21 cellular contexts compared by ENCODE assay signal in genomic region chr11:17259931-17260499, GRCh38. TPM values are rescaled to one million over a fixed set of nuclear protein-coding genes. Genes with fewer than 3 reads are reported as not detected.
DNase-seq lines count a peak whose midpoint lies in the region; ATAC-seq, FAIRE-seq and TF ChIP-seq lines count a peak whose summit lies in the region.
"Had no signal": no experiment of that assay in that cellular context is flagged by ENCODE, and none has a peak within 500 bp of the region (broad histone marks: within the 10 kb centered on the region; RNA-seq: fewer than 3 reads in every experiment).

No MANE protein-coding gene starts in this region.

- no peak for FAIRE-seq in bronchial epithelial cell (lab: Jason Lieb, UNC)
- FAIRE-seq: A549, GM12891, GM18507, H54 had no signal

- no peaks in the 10 kb centered on the region for H3K4me1 ChIP-seq in HEK293 (ENCODE audit: control insufficient read depth, insufficient read depth, low read length)

- H3K36me3 ChIP-seq in HEK293 (ENCODE audit: control insufficient read depth in 2 of 2, insufficient read depth in 1 of 2, low read length in 2 of 2), result no peaks in the 10 kb centered on the region
- no peaks in the 10 kb centered on the region for H3K36me3 ChIP-seq in bronchial epithelial cell (ENCODE audit: control insufficient read depth, insufficient read depth, low read length)

- no peak overlapping the region for H3K4me3 ChIP-seq in HEK293 (ENCODE audit: low read depth, low read length)
- H3K4me3 ChIP-seq in bronchial epithelial cell (ENCODE audit: low read depth, low read length), result no peak overlapping the region
- no peak overlapping the region for H3K4me3 ChIP-seq in fibroblast of the aortic adventitia (ENCODE audit: low read depth, low read length)
- H3K4me3 ChIP-seq: A549 had no signal

- H3K27ac ChIP-seq in HEK293 (ENCODE audit: extremely low read depth, low read depth, low read length), result no peak overlapping the region
- H3K27ac ChIP-seq: C4-2B had no signal

- H3K4me3 Mint-ChIP-seq in activated T-helper 17 cell treated with anti-CD3 and anti-CD28 coated beads, Interleukin-2, amount 50 U/mL, for 72 hours, result no peak overlapping the region

- no peak overlapping the region for H3K27ac Mint-ChIP-seq in activated T-helper 17 cell treated with anti-CD3 and anti-CD28 coated beads, Interleukin-2, amount 50 U/mL, for 72 hours

- CTCF ChIA-PET in HEK293 (lab: Yijun Ruan, JAX), result interaction anchor here (1.5 kb wide), 1 partner anchor 30 kb away, joined by 4 read pairs; no protein-coding TSS in a partner anchor

- no peaks in the 10 kb centered on the region for H3K27me3 Mint-ChIP-seq in activated T-helper 17 cell treated with anti-CD3 and anti-CD28 coated beads, Interleukin-2, amount 50 U/mL, for 72 hours

- H3K4me1 Mint-ChIP-seq in activated T-helper 17 cell treated with anti-CD3 and anti-CD28 coated beads, Interleukin-2, amount 50 U/mL, for 72 hours, result peaks cover 12% of the 10 kb centered on the region

- H3K9me3 Mint-ChIP-seq in activated T-helper 17 cell treated with anti-CD3 and anti-CD28 coated beads, Interleukin-2, amount 50 U/mL, for 72 hours, result no peaks in the 10 kb centered on the region

- no peaks in the 10 kb centered on the region for H3K36me3 Mint-ChIP-seq in activated T-helper 17 cell treated with anti-CD3 and anti-CD28 coated beads, Interleukin-2, amount 50 U/mL, for 72 hours (ENCODE audit: low read depth)

- POLR2A ChIA-PET in HEK293 (lab: Yijun Ruan, JAX), result no interaction called here

- DNase-seq in A172 (ENCODE audit: low spot score), result peak; percentile 25
- peak; percentile 13 for DNase-seq in bronchial epithelial cell (ENCODE audit: low read depth)
- peak; percentile 48 for DNase-seq in fibroblast of the aortic adventitia (ENCODE audit: low read depth)
- no peak for DNase-seq in AG08395 (ENCODE audit: low spot score)
- no peak for DNase-seq in NCI-H748 treated with DMSO at 0.1 percent for 48 hours (lab: John Stamatoyannopoulos, UW)
- DNase-seq: DMS 273 treated with DMSO at 0.1 percent for 48 hours, GDM1, NCI-H1417 treated with DMSO at 0.1 percent for 48 hours, NCI-H2029 treated with DMSO at 0.1 percent for 48 hours, NCI-H2171 treated with DMSO at 0.1 percent for 48 hours, NCI-H510A, NCI-H82 had no signal

- no peak for ATAC-seq in activated T-helper 17 cell treated with anti-CD3 and anti-CD28 coated beads, Interleukin-2, amount 50 U/mL, for 72 hours (replicated peaks)
- ATAC-seq: A549, Panc1, Right ventricle myocardium inferior had no signal

- no peaks in the 10 kb centered on the region for H3K27me3 ChIP-seq in bronchial epithelial cell (ENCODE audit: control insufficient read depth, insufficient read depth, low read length)

- TF ChIP-seq CTCF in HEK293 (tag by site-specific recombination; IDR thresholded peaks at IDR 0.05), result no peak
- TF ChIP-seq CTCF in bronchial epithelial cell (IDR thresholded peaks at IDR 0.05; ENCODE audit: insufficient read depth, low read length, severe bottlenecking), result no peak
- no peak for TF ChIP-seq CTCF in fibroblast of the aortic adventitia (IDR thresholded peaks at IDR 0.05; ENCODE audit: insufficient read depth, low read length)

- no peaks in the 10 kb centered on the region for H3K9me3 ChIP-seq in HEK293 (ENCODE audit: control insufficient read depth, insufficient read depth, low read depth, low read length)
- H3K9me3 ChIP-seq: A549 had no signal

TF ChIP-seq in HEK293, 187 proteins besides CTCF, POLR2A, EP300 and RAD21:
- TF ChIP-seq ZNF629 (tag by site-specific recombination; IDR thresholded peaks at IDR 0.05) (peak; percentile 81), ZFHX2 (tag by site-specific recombination; conservative IDR thresholded peaks at IDR 0.05) (peak; percentile 29; the same call in 1 of the 2 replicates), ZNF146 (tag by site-specific recombination; IDR thresholded peaks at IDR 0.05) (no peak), MZF1 (tag by site-specific recombination; IDR thresholded peaks at IDR 0.05; ENCODE audit: borderline replicate concordance) (no peak), ZNF16 (tag by site-specific recombination; IDR thresholded peaks at IDR 0.05; ENCODE audit: low read depth) (no peak), OSR2 (tag by site-specific recombination; IDR thresholded peaks at IDR 0.05) (no peak), ZBTB21 (tag by site-specific recombination; IDR thresholded peaks at IDR 0.05) (peak; percentile 85), SETDB1 (IDR thresholded peaks at IDR 0.05; ENCODE audit: insufficient read length, low read length) (no peak), YY2 (tag by site-specific recombination; IDR thresholded peaks at IDR 0.05) (0 out of 2 replicates have a peak, but pooled peaks have one; percentile 20), RBAK (tag by site-specific recombination; IDR thresholded peaks at IDR 0.05) (0 out of 2 replicates have a peak, but pooled peaks have one; percentile 14), ZNF549 (tag by site-specific recombination; IDR thresholded peaks at IDR 0.05) (no peak), WT1 (tag by site-specific recombination; IDR thresholded peaks at IDR 0.05) (no peak), ZNF398 (tag by site-specific recombination; IDR thresholded peaks at IDR 0.05) (peak; percentile 28; the same call in 1 of the 2 replicates), ZSCAN4 (tag by site-specific recombination; IDR thresholded peaks at IDR 0.05) (no peak), ZNF585B (tag by site-specific recombination; IDR thresholded peaks at IDR 0.05) (no peak), HOXD13 (CRISPR knock-in tag; IDR thresholded peaks at IDR 0.05; ENCODE audit: borderline replicate concordance) (no peak), ATF2 (tag by site-specific recombination; IDR thresholded peaks at IDR 0.05; ENCODE audit: low read depth) (peak; percentile 95)

RNA-seq across cellular contexts. Expression of gene NUCB2, which starts 16.5 kb away (rescaled TPM):
- total RNA-seq in A172 (2014; rRNA removed; shearing (Covaris generic)), result 145 and 150 TPM in 2 replicates
- total RNA-seq in bronchial epithelial cell, result 47.7 and 84.2 TPM in 2 replicates
- 149 and 327 TPM in 2 replicates for total RNA-seq in fibroblast of the aortic adventitia (ENCODE audit: low replicate concordance)
- 10 to 100 TPM; 28.3 to 39.0 TPM for total RNA-seq in activated T-helper 17 cell treated with anti-CD3 and anti-CD28 coated beads, Interleukin-2, amount 50 U/mL, for 72 hours

RNA-seq across cellular contexts. Expression of gene PIK3C2A, which starts 52.2 kb away (rescaled TPM):
- 59.7 and 77.8 TPM in 2 replicates for total RNA-seq in A172 (2014; rRNA removed; shearing (Covaris generic))
- total RNA-seq in bronchial epithelial cell (35.0 and 40.3 TPM in 2 replicates), fibroblast of the aortic adventitia (ENCODE audit: low replicate concordance) (41.0 and 60.0 TPM in 2 replicates)
- total RNA-seq in activated T-helper 17 cell treated with anti-CD3 and anti-CD28 coated beads, Interleukin-2, amount 50 U/mL, for 72 hours, result 10 to 100 TPM; 22.3 to 40.4 TPM

Comparison
In these comparisons a context has a peak if more than half of its experiments do, and no peak if none do; other contexts are left out.
1. DNase-seq: peak in A172 (single experiment), bronchial epithelial cell (single experiment) and fibroblast of the aortic adventitia (single experiment); none in AG08395 (single experiment) and NCI-H748 treated with DMSO at 0.1 percent for 48 hours (single experiment).